In the genomic region with DNA sequence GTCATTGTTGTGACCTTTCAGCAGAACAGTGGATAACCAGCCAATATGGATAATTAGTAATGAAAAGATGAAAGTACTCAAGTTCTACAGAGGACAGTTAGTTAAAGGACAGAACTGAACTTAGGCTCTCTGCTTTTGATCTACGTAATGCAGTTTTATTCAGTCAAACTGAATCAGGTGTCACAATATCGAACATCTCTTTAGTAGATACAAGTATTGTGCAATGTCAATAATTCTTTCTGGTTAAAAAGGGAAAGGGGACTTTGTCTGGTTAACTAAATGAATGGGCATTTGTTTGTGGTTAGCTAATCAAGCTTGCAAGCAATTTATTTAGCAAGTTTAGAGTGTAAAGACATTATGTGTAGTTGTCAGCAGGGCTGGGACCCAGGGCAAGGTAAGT, we compare ENCODE assay signal across 26 cellular contexts.
"Had no signal": no experiment of that assay in that cellular context is flagged by ENCODE, and none has a peak within 500 bp of the region (broad histone marks: within the 10 kb centered on the region; RNA-seq: fewer than 3 reads in every experiment).

No MANE protein-coding gene starts in this region.

- H3K36me3 ChIP-seq: left lung, ovary, right atrium auricular region, right lobe of liver, suprapubic skin, thoracic aorta, tibial artery, upper lobe of right lung had no signal

- H3K27ac Mint-ChIP-seq: mesothelial cell of epicardium; naive B cell; natural killer cell; progenitor cell of endocrine pancreas; stimulated activated memory B cell treated with anti-CD40 and anti-IgM and Interleukin-4, amounts not matched to agents 10 μg/mL and 1 μg/mL and 100 μg/mL, for 72 hours; stimulated activated naive CD8-positive, alpha-beta T cell treated with anti-CD3 and anti-CD28 coated beads, Interleukin-15, amount 100 ng/mL, for 72 hours had no signal

- H3K27me3 Mint-ChIP-seq: naive B cell; progenitor cell of endocrine pancreas; stimulated activated memory B cell treated with anti-CD40 and anti-IgM and Interleukin-4, amounts not matched to agents 10 μg/mL and 1 μg/mL and 100 μg/mL, for 72 hours; stimulated activated naive CD8-positive, alpha-beta T cell treated with anti-CD3 and anti-CD28 coated beads, Interleukin-15, amount 100 ng/mL, for 72 hours had no signal

- H3K4me3 ChIP-seq: left lung, lung, ovary, right atrium auricular region, right lobe of liver, smooth muscle cell, suprapubic skin, thoracic aorta, tibial artery, upper lobe of right lung had no signal

- H3K27me3 ChIP-seq: left lung, ovary, right atrium auricular region, right lobe of liver, suprapubic skin, tibial artery, upper lobe of right lung had no signal

- ATAC-seq: left cardiac atrium; left lung; natural killer cell; stimulated activated memory B cell treated with anti-CD40 and anti-IgM and Interleukin-4, amounts not matched to agents 10 μg/mL and 1 μg/mL and 100 μg/mL, for 72 hours; stimulated activated naive CD8-positive, alpha-beta T cell treated with anti-CD3 and anti-CD28 coated beads, Interleukin-15, amount 100 ng/mL, for 72 hours; upper lobe of right lung had no signal

- H3K9me3 ChIP-seq: ovary, upper lobe of right lung had no signal

- H3K4me2 ChIP-seq: smooth muscle cell had no signal

- H3K4me3 Mint-ChIP-seq: mesothelial cell of epicardium; naive B cell; natural killer cell; stimulated activated memory B cell treated with anti-CD40 and anti-IgM and Interleukin-4, amounts not matched to agents 10 μg/mL and 1 μg/mL and 100 μg/mL, for 72 hours; stimulated activated naive CD8-positive, alpha-beta T cell treated with anti-CD3 and anti-CD28 coated beads, Interleukin-15, amount 100 ng/mL, for 72 hours had no signal

- DNase-seq: hippocampal formation; kidney glomerular epithelial cell; left cardiac atrium; left lung; mesendoderm; naive B cell; natural killer cell; ovary; right lobe of liver; stimulated activated CD4-positive, alpha-beta T cell treated with anti-CD3 and anti-CD28 coated beads, Interleukin-1b, Interleukin-23, amount 100 ng/mL, for 48 hours; stimulated activated CD4-positive, alpha-beta T cell treated with anti-CD3 and anti-CD28 coated beads, Interleukin-2, amount 100 ng/mL, for 48 hours; stimulated activated CD4-positive, alpha-beta T cell treated with anti-CD3 and anti-CD28 coated beads, Interleukin-4, amount 100 ng/mL, for 4 hours; stimulated activated CD8-positive, alpha-beta memory T cell treated with anti-CD3 and anti-CD28 coated beads, Interleukin-4, amount 100 ng/mL, for 48 hours; stimulated activated naive CD4-positive, alpha-beta T cell treated with Interleukin-2 at 50 U/mL for 16 hours; stimulated activated naive CD8-positive, alpha-beta T cell treated with anti-CD3 and anti-CD28 coated beads, Interleukin-15, amount 100 ng/mL, for 72 hours; tibial artery; trophoblast cell; upper lobe of right lung had no signal

- H3K27ac ChIP-seq: left lung, ovary, right atrium auricular region, right lobe of liver, suprapubic skin, thoracic aorta, tibial artery, upper lobe of right lung had no signal

- H3K4me1 ChIP-seq: left lung, right atrium auricular region, right lobe of liver, suprapubic skin, upper lobe of right lung had no signal

- H3K36me3 Mint-ChIP-seq: naive B cell; stimulated activated memory B cell treated with anti-CD40 and anti-IgM and Interleukin-4, amounts not matched to agents 10 μg/mL and 1 μg/mL and 100 μg/mL, for 72 hours had no signal

- H3K4me1 Mint-ChIP-seq: mesothelial cell of epicardium; naive B cell; natural killer cell; stimulated activated memory B cell treated with anti-CD40 and anti-IgM and Interleukin-4, amounts not matched to agents 10 μg/mL and 1 μg/mL and 100 μg/mL, for 72 hours; stimulated activated naive CD8-positive, alpha-beta T cell treated with anti-CD3 and anti-CD28 coated beads, Interleukin-15, amount 100 ng/mL, for 72 hours had no signal
